ENCODE assay signal across 13 cellular contexts in the genomic region with DNA sequence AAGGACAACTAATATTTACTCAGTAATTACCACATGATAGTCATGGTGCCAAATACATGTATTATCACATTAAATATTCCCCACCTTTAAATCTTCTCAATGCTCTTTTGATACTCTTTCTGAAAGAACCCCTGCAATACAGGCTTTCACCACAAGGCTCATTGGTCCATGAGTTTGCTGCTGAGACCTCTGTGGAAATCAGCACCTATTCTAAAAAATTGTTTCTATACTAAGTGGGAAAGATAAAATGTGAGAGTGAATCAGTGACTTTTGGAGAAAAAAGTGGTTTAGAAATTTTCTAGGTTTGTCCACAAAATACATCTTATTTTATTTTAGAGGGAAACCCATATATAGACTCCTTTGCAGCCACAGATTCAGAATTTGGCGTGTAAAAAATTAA.
"Had no signal": no experiment of that assay in that cellular context is flagged by ENCODE, and none has a peak within 500 bp of the region (broad histone marks: within the 10 kb centered on the region; RNA-seq: fewer than 3 reads in every experiment).

No MANE protein-coding gene starts in this region.

- H3K4me1 Mint-ChIP-seq: activated CD8-positive, alpha-beta memory T cell treated with anti-CD3 and anti-CD28 coated beads, Interleukin-2, amount 10 ng/mL, durations not matched to agents 7 days and 5 days; activated naive CD8-positive, alpha-beta T cell treated with anti-CD3 and anti-CD28 coated beads, Interleukin-2, amount 10 ng/mL, durations not matched to agents 7 days and 5 days had no signal

- H3K4me1 ChIP-seq: stomach had no signal

- H3K27ac ChIP-seq: stomach, thoracic aorta had no signal

- H3K4me3 Mint-ChIP-seq: activated CD8-positive, alpha-beta memory T cell treated with anti-CD3 and anti-CD28 coated beads, Interleukin-2, amount 10 ng/mL, durations not matched to agents 7 days and 5 days; activated naive CD8-positive, alpha-beta T cell treated with anti-CD3 and anti-CD28 coated beads, Interleukin-2, amount 10 ng/mL, durations not matched to agents 7 days and 5 days had no signal

- FAIRE-seq: endothelial cell of umbilical vein, frontal cortex had no signal

- H3K27ac Mint-ChIP-seq: activated CD8-positive, alpha-beta memory T cell treated with anti-CD3 and anti-CD28 coated beads, Interleukin-2, amount 10 ng/mL, durations not matched to agents 7 days and 5 days; activated naive CD8-positive, alpha-beta T cell treated with anti-CD3 and anti-CD28 coated beads, Interleukin-2, amount 10 ng/mL, durations not matched to agents 7 days and 5 days had no signal

- H3K36me3 ChIP-seq: stomach, thoracic aorta had no signal

- H3K9me3 ChIP-seq: thoracic aorta had no signal

- H3K27me3 ChIP-seq: stomach had no signal

- H3K36me3 Mint-ChIP-seq: activated CD8-positive, alpha-beta memory T cell treated with anti-CD3 and anti-CD28 coated beads, Interleukin-2, amount 10 ng/mL, durations not matched to agents 7 days and 5 days; activated naive CD8-positive, alpha-beta T cell treated with anti-CD3 and anti-CD28 coated beads, Interleukin-2, amount 10 ng/mL, durations not matched to agents 7 days and 5 days had no signal

- H3K9me3 Mint-ChIP-seq: activated naive CD8-positive, alpha-beta T cell treated with anti-CD3 and anti-CD28 coated beads, Interleukin-2, amount 10 ng/mL, durations not matched to agents 7 days and 5 days had no signal

- H3K27me3 Mint-ChIP-seq: activated CD8-positive, alpha-beta memory T cell treated with anti-CD3 and anti-CD28 coated beads, Interleukin-2, amount 10 ng/mL, durations not matched to agents 7 days and 5 days; activated naive CD8-positive, alpha-beta T cell treated with anti-CD3 and anti-CD28 coated beads, Interleukin-2, amount 10 ng/mL, durations not matched to agents 7 days and 5 days had no signal

- DNase-seq: activated CD4-positive, alpha-beta T cell treated with anti-CD3 and anti-CD28 coated beads, Interleukin-2, amount 50 U/mL, for 48 hours; activated CD8-positive, alpha-beta memory T cell treated with anti-CD3 and anti-CD28 coated beads, Interleukin-2, amount 10 ng/mL, durations not matched to agents 7 days and 5 days; activated gamma-delta T cell treated with Interleukin-2 at 50 U/mL for 16 hours; activated naive CD8-positive, alpha-beta T cell treated with anti-CD3 and anti-CD28 coated beads, Interleukin-2, amount 10 ng/mL, durations not matched to agents 7 days and 5 days; activated T-cell treated with anti-CD3 and anti-CD28 coated beads, Interleukin-2, amount 50 U/mL, for 48 hours; anterior cingulate cortex; mesendoderm; retina; stimulated activated CD4-positive, alpha-beta T cell treated with anti-CD3 and anti-CD28 coated beads, Interleukin-4, amount 100 ng/mL, for 4 hours; stomach had no signal

- H3K4me3 ChIP-seq: stomach, thoracic aorta had no signal
